Comparison of ENCODE assay signal across 9 cellular contexts in the genomic region with DNA sequence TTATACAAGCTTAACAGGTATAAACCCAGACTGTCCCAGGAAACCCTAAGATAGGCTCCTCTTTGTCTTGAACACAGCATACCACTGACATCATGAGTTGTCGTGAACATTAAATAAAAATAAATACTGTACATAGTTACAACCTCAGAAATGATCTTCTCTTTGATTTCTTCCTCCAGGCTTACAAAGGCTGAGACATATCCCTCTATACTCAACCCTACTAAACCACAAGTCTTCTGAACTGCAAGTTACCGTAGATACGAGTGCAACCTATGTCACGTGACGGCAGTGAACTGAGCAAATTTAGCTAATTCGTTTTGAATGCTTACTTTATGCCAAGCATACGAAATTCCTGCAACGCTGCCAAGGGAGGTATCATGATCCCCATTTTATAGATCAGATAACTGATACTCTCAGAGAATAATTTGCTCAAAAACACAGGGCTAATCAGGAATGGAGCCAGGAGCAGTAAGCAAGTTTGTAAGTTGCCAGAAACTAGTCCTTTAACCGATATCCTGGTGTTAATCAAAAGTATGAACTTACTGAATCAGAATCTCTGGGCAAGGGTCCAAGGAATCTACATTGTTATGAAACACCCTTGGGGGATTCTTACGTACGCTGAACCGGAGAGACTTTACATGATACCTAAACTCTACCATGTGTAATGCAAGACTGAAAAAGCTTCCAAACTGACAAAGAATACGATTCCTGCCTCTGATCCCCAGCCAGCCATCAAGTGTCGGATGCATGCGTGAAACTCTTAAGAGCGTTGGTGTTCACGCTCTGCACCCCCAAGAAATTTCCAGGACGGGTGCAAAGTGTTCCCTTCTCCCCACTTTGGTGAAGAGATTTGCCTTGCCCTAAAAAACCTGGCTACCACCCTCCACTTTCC.
DNase-seq lines count a peak whose midpoint lies in the region; ATAC-seq and TF ChIP-seq lines count a peak whose summit lies in the region.
"Had no signal": no experiment of that assay in that cellular context is flagged by ENCODE, and none has a peak within 500 bp of the region (broad histone marks: within the 10 kb centered on the region; RNA-seq: fewer than 3 reads in every experiment).

No MANE protein-coding gene starts in this region.

- no peaks in the 10 kb centered on the region for H3K36me3 Mint-ChIP-seq in activated T-cell treated with anti-CD3 and anti-CD28 coated beads, Interleukin-2, amount 50 U/mL, for 4 hours (ENCODE audit: insufficient read depth)

- H3K9me3 ChIP-seq in thyroid gland: no peaks in the 10 kb centered on the region

- no peaks in the 10 kb centered on the region for H3K27me3 ChIP-seq in thyroid gland

- H3K9me3 Mint-ChIP-seq in activated T-cell treated with anti-CD3 and anti-CD28 coated beads, Interleukin-2, amount 50 U/mL, for 4 hours: no peaks in the 10 kb centered on the region

- intact Hi-C loops in thyroid gland (cut with DNase I): no loop called here

- H3K4me1 ChIP-seq in thyroid gland: peaks cover 42 to 72% of the 10 kb centered on the region in 2 donors

- H3K4me3 Mint-ChIP-seq in activated T-cell treated with anti-CD3 and anti-CD28 coated beads, Interleukin-2, amount 50 U/mL, for 4 hours: peak overlapping the region; percentile 61

- peak; percentile 57 for DNase-seq in activated naive CD4-positive, alpha-beta T cell treated with Interleukin-2 at 50 U/mL for 16 hours
- no peak for DNase-seq in activated naive CD4-positive, alpha-beta T cell treated with anti-CD3 and anti-CD28 coated beads, Interleukin-2, amount 50 U/mL, for 16 hours
- peak; percentile 37 for DNase-seq in activated T-cell treated with anti-CD3 and anti-CD28 coated beads, Interleukin-2, amount 50 U/mL, for 4 hours
- DNase-seq in hepatic stellate cell (ENCODE audit: low spot score) (peak; percentile 29), thyroid gland (peak; percentile 54 to 55), NCI-H187 treated with DMSO at 0.1 percent for 48 hours (lab: John Stamatoyannopoulos, UW) (no peak), amygdala (lab: John Stamatoyannopoulos, UW) (no peak)

- H3K4me3 ChIP-seq in thyroid gland (replicated peaks in 1 of 3): no peak overlapping the region

- peak; percentile 80 to 87 for ATAC-seq in activated T-cell treated with anti-CD3 and anti-CD28 coated beads, Interleukin-2, amount 50 U/mL, for 4 hours
- no peak for ATAC-seq in HG02885 (IDR thresholded peaks at IDR 0.05; ENCODE audit: poor library complexity, unreplicated experiment)

- H3K4me1 Mint-ChIP-seq in activated T-cell treated with anti-CD3 and anti-CD28 coated beads, Interleukin-2, amount 50 U/mL, for 4 hours (ENCODE audit: low read depth): peaks cover 98% of the 10 kb centered on the region

- peak overlapping the region; percentile 54 to 78 (median 60) for H3K27ac ChIP-seq in thyroid gland
- H3K27ac ChIP-seq: KMS-11 had no signal

- no peaks in the 10 kb centered on the region for H3K36me3 ChIP-seq in thyroid gland

- no peak for TF ChIP-seq POLR2A in thyroid gland (IDR thresholded peaks at IDR 0.05)

- no peaks in the 10 kb centered on the region for H3K27me3 Mint-ChIP-seq in activated T-cell treated with anti-CD3 and anti-CD28 coated beads, Interleukin-2, amount 50 U/mL, for 4 hours (ENCODE audit: low read depth)

- no peak for TF ChIP-seq CTCF in thyroid gland (IDR thresholded peaks at IDR 0.05)

- 20 to 41% methylated on average over 18 of the region's 18 CpGs for WGBS in thyroid gland, 2 donors

Comparison
In these comparisons a context has a peak if more than half of its experiments do, and no peak if none do; other contexts are left out.
1. DNase-seq: peak in activated naive CD4-positive, alpha-beta T cell treated with Interleukin-2 at 50 U/mL for 16 hours (single experiment), activated T-cell treated with anti-CD3 and anti-CD28 coated beads, Interleukin-2, amount 50 U/mL, for 4 hours (single experiment), hepatic stellate cell (single experiment) and thyroid gland (2 of 2); none in activated naive CD4-positive, alpha-beta T cell treated with anti-CD3 and anti-CD28 coated beads, Interleukin-2, amount 50 U/mL, for 16 hours (single experiment), NCI-H187 treated with DMSO at 0.1 percent for 48 hours (single experiment) and amygdala (0 of 56).